Comparison of ENCODE assay signal across 8 cellular contexts in genomic region chr14:103401223-103402214, GRCh38. TPM values are rescaled to one million over a fixed set of nuclear protein-coding genes. Genes with fewer than 3 reads are reported as not detected.
DNase-seq lines count a peak whose midpoint lies in the region; ATAC-seq and TF ChIP-seq lines count a peak whose summit lies in the region.

No MANE protein-coding gene starts in this region.

- peaks cover 23% of the 10 kb centered on the region for H3K4me1 ChIP-seq in hepatocyte (ENCODE audit: insufficient read depth)
- peaks cover 71 to 89% (median 79%) of the 10 kb centered on the region in 4 donors for H3K4me1 ChIP-seq in upper lobe of left lung

- H3K27me3 ChIP-seq in hepatocyte = no peaks in the 10 kb centered on the region
- H3K27me3 ChIP-seq in upper lobe of left lung = no peaks in the 10 kb centered on the region

- DNase-seq in Right ventricle myocardium inferior (ENCODE audit: missing footprints) (no peak), cardiac septum (ENCODE audit: low spot score) (no peak), hepatocyte (ENCODE audit: low spot score) (no peak), upper lobe of left lung (no peak), NCI-H2196 (lab: John Stamatoyannopoulos, UW; ENCODE audit: unreplicated experiment) (no peak)
- DNase-seq in activated naive CD8-positive, alpha-beta T cell treated with anti-CD3 and anti-CD28 coated beads for 36 hours = no peak

- TF ChIP-seq CTCF in hepatocyte (IDR thresholded peaks at IDR 0.05; ENCODE audit: poor library complexity) (no peak), upper lobe of left lung (IDR thresholded peaks at IDR 0.05) (no peak)

- no peak overlapping the region for H2AFZ ChIP-seq in hepatocyte

- TF ChIP-seq POLR2A in upper lobe of left lung (IDR thresholded peaks at IDR 0.05) = no peak

- ATAC-seq in Right ventricle myocardium inferior (peak; percentile 23), upper lobe of left lung (ENCODE audit: low FRiP score in 2 of 2) (peak in 1 of 2 donors; percentile 48), HG02678 (IDR thresholded peaks at IDR 0.05; ENCODE audit: unreplicated experiment) (no peak), GM21825 (IDR thresholded peaks at IDR 0.05; ENCODE audit: unreplicated experiment) (no peak)

- H3K36me3 Mint-ChIP-seq in activated naive CD8-positive, alpha-beta T cell treated with anti-CD3 and anti-CD28 coated beads for 36 hours = peaks cover 9% of the 10 kb centered on the region

- no peak overlapping the region for H3K4me2 ChIP-seq in hepatocyte

- H3K9me3 Mint-ChIP-seq in activated naive CD8-positive, alpha-beta T cell treated with anti-CD3 and anti-CD28 coated beads for 36 hours = no peaks in the 10 kb centered on the region

- peaks cover 55% of the 10 kb centered on the region for H3K4me1 Mint-ChIP-seq in activated naive CD8-positive, alpha-beta T cell treated with anti-CD3 and anti-CD28 coated beads for 36 hours

- H3K36me3 ChIP-seq in hepatocyte (replicated peaks; ENCODE audit: insufficient read depth, low read depth) = no peaks in the 10 kb centered on the region
- peaks cover 0 to 9% (median 3%) of the 10 kb centered on the region in 4 donors for H3K36me3 ChIP-seq in upper lobe of left lung

- intact Hi-C loops in Right ventricle myocardium inferior (cut with DNase I) (no loop called here), cardiac septum (cut with DNase I) (no loop called here)

- H3K27me3 Mint-ChIP-seq in activated naive CD8-positive, alpha-beta T cell treated with anti-CD3 and anti-CD28 coated beads for 36 hours = no peaks in the 10 kb centered on the region

- peak overlapping the region; percentile 53 for H3K27ac ChIP-seq in hepatocyte
- peak overlapping the region in 3 of 4 donors; percentile 32 to 69 (median 62) for H3K27ac ChIP-seq in upper lobe of left lung

- H3K9me2 ChIP-seq in hepatocyte (replicated peaks; ENCODE audit: insufficient read depth) = no peaks in the 10 kb centered on the region

- peak overlapping the region; percentile 30 for H3K27ac Mint-ChIP-seq in activated naive CD8-positive, alpha-beta T cell treated with anti-CD3 and anti-CD28 coated beads for 36 hours

- 78% methylated on average over 10 of the region's 10 CpGs for WGBS in hepatocyte (ENCODE audit: low lambda C conversion rate, missing lambda C conversion rate)
- WGBS in upper lobe of left lung, 2 donors = 71 to 73% methylated on average over 10 of the region's 10 CpGs

- peaks cover 100% of the 10 kb centered on the region for H3K79me2 ChIP-seq in hepatocyte

- H4K20me1 ChIP-seq in hepatocyte (ENCODE audit: insufficient read depth, poor library complexity, severe bottlenecking) = peaks cover 83% of the 10 kb centered on the region

- no peak for TF ChIP-seq EP300 in upper lobe of left lung (IDR thresholded peaks at IDR 0.05)

- no peak overlapping the region for H3K4me3 Mint-ChIP-seq in activated naive CD8-positive, alpha-beta T cell treated with anti-CD3 and anti-CD28 coated beads for 36 hours

- H3K9me3 ChIP-seq in hepatocyte (ENCODE audit: low read depth) (no peaks in the 10 kb centered on the region), upper lobe of left lung (no peaks in the 10 kb centered on the region)

- H3K4me3 ChIP-seq in hepatocyte (no peak overlapping the region), upper lobe of left lung (no peak overlapping the region)

RNA-seq across cellular contexts. Expression of gene MARK3, which starts 16.3 kb away (rescaled TPM):
- total RNA-seq in Right ventricle myocardium inferior = 123 TPM
- 69.4 TPM for total RNA-seq in cardiac septum
- 10 to 100 TPM; 71.0 to 74.3 TPM for total RNA-seq in activated naive CD8-positive, alpha-beta T cell treated with anti-CD3 and anti-CD28 coated beads for 36 hours
- 59.2 and 71.7 TPM in 2 replicates for total RNA-seq in hepatocyte
- polyA plus RNA-seq in hepatocyte = 56.3 and 76.7 TPM in 2 replicates
- total RNA-seq in upper lobe of left lung = 100 to 1,000 TPM in 5 of 6 donors, 10 to 100 TPM in 1; 84.5 to 190 (median 132) TPM
